In the genomic region with DNA sequence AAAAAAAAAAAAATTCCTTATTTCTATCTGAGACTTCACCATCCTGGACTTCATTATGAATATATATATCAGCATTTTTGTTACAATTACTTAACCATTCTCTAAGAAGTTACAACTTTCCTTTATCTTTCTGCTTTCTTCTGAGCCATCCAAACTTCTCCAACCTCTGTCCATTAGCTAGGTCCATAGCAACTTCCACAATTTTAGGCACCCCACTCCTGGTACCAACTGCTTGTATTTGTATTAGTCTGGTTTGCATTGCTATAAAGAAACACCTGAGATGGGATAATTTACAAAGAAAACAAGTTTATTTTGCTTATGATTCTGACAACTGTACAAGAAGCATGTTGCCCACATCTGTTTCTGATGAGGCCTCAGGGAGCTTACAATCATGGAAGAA, we compare ENCODE assay signal across 28 cellular contexts.
"Had no signal": no experiment of that assay in that cellular context is flagged by ENCODE, and none has a peak within 500 bp of the region (broad histone marks: within the 10 kb centered on the region; RNA-seq: fewer than 3 reads in every experiment).

No MANE protein-coding gene starts in this region.

- H3K4me1 ChIP-seq: neural progenitor cell, parathyroid adenoma, psoas muscle, right lobe of liver, sigmoid colon, stomach, thyroid gland, tibial nerve, upper lobe of right lung, uterus had no signal

- H2AFZ ChIP-seq: neural progenitor cell, parathyroid adenoma had no signal

- H3K4me2 ChIP-seq: neural progenitor cell had no signal

- H3K36me3 Mint-ChIP-seq: stimulated activated effector memory CD8-positive, alpha-beta T cell treated with anti-CD3 and anti-CD28 coated beads, Interleukin-12 subunit alpha, Interleukin-12 subunit beta, amount 100 ng/mL, for 72 hours; stimulated activated naive B cell treated with anti-CD40 and anti-IgM and Interleukin-4, amounts not matched to agents 10 μg/mL and 1 μg/mL and 100 μg/mL, for 72 hours; type B pancreatic cell had no signal

- H3K79me2 ChIP-seq: parathyroid adenoma had no signal

- H3K27ac ChIP-seq: neural progenitor cell, ovary, parathyroid adenoma, psoas muscle, right lobe of liver, sigmoid colon, stomach, thoracic aorta, thyroid gland, tibial nerve, upper lobe of right lung, uterus had no signal

- H3K27ac Mint-ChIP-seq: natural killer cell; nephron; neural progenitor cell; progenitor cell of endocrine pancreas; stimulated activated effector memory CD8-positive, alpha-beta T cell treated with anti-CD3 and anti-CD28 coated beads, Interleukin-12 subunit alpha, Interleukin-12 subunit beta, amount 100 ng/mL, for 72 hours; stimulated activated naive B cell treated with anti-CD40 and anti-IgM and Interleukin-4, amounts not matched to agents 10 μg/mL and 1 μg/mL and 100 μg/mL, for 72 hours; stimulated activated naive CD8-positive, alpha-beta T cell treated with anti-CD3 and anti-CD28 coated beads, Interleukin-15, Interleukin-2, amounts not matched to agents 100 ng/mL and 50 ng/mL, for 24 hours; type B pancreatic cell had no signal

- H3K4me3 Mint-ChIP-seq: natural killer cell; nephron; neural progenitor cell; stimulated activated effector memory CD8-positive, alpha-beta T cell treated with anti-CD3 and anti-CD28 coated beads, Interleukin-12 subunit alpha, Interleukin-12 subunit beta, amount 100 ng/mL, for 72 hours; stimulated activated naive B cell treated with anti-CD40 and anti-IgM and Interleukin-4, amounts not matched to agents 10 μg/mL and 1 μg/mL and 100 μg/mL, for 72 hours; stimulated activated naive CD8-positive, alpha-beta T cell treated with anti-CD3 and anti-CD28 coated beads, Interleukin-15, Interleukin-2, amounts not matched to agents 100 ng/mL and 50 ng/mL, for 24 hours; type B pancreatic cell had no signal

- H3K36me3 ChIP-seq: neural progenitor cell, ovary, right lobe of liver, sigmoid colon, stomach, thoracic aorta, thyroid gland, tibial nerve, upper lobe of right lung, uterus had no signal

- H3K27me3 Mint-ChIP-seq: progenitor cell of endocrine pancreas; stimulated activated naive B cell treated with anti-CD40 and anti-IgM and Interleukin-4, amounts not matched to agents 10 μg/mL and 1 μg/mL and 100 μg/mL, for 72 hours; stimulated activated naive CD8-positive, alpha-beta T cell treated with anti-CD3 and anti-CD28 coated beads, Interleukin-15, Interleukin-2, amounts not matched to agents 100 ng/mL and 50 ng/mL, for 24 hours; type B pancreatic cell had no signal

- FAIRE-seq: small intestine had no signal

- ATAC-seq: natural killer cell; psoas muscle; right cardiac atrium; right lobe of liver; stimulated activated effector memory CD8-positive, alpha-beta T cell treated with anti-CD3 and anti-CD28 coated beads, Interleukin-12 subunit alpha, Interleukin-12 subunit beta, amount 100 ng/mL, for 72 hours; stimulated activated naive B cell treated with anti-CD40 and anti-IgM and Interleukin-4, amounts not matched to agents 10 μg/mL and 1 μg/mL and 100 μg/mL, for 72 hours; upper lobe of right lung had no signal

- H3K9ac ChIP-seq: neural progenitor cell, parathyroid adenoma had no signal

- DNase-seq: natural killer cell; occipital lobe; ovary; posterior cingulate gyrus; psoas muscle; right cardiac atrium; right lobe of liver; sigmoid colon; small intestine; stimulated activated CD4-positive, alpha-beta T cell treated with anti-CD3 and anti-CD28 coated beads, Interleukin-15, amount 100 ng/mL, for 24 hours; stimulated activated CD4-positive, alpha-beta T cell treated with anti-CD3 and anti-CD28 coated beads, Interleukin-2, amount 100 ng/mL, for 24 hours; stimulated activated CD4-positive, alpha-beta T cell treated with anti-CD3 and anti-CD28 coated beads, Interleukin-2, amount 100 ng/mL, for 48 hours; stimulated activated CD4-positive, alpha-beta T cell treated with anti-CD3 and anti-CD28 coated beads, Interleukin-4, amount 100 ng/mL, for 24 hours; stimulated activated naive B cell treated with anti-CD40 and anti-IgM and Interleukin-4, amounts not matched to agents 10 μg/mL and 1 μg/mL and 100 μg/mL, for 72 hours; stimulated activated naive CD4-positive, alpha-beta T cell treated with Interleukin-2 at 50 U/mL for 16 hours; stomach; thyroid gland; upper lobe of right lung; uterus had no signal

- H3K9me3 ChIP-seq: ovary, psoas muscle, right lobe of liver, thyroid gland, uterus had no signal

- H3K4me1 Mint-ChIP-seq: natural killer cell; nephron; neural progenitor cell; stimulated activated effector memory CD8-positive, alpha-beta T cell treated with anti-CD3 and anti-CD28 coated beads, Interleukin-12 subunit alpha, Interleukin-12 subunit beta, amount 100 ng/mL, for 72 hours; stimulated activated naive B cell treated with anti-CD40 and anti-IgM and Interleukin-4, amounts not matched to agents 10 μg/mL and 1 μg/mL and 100 μg/mL, for 72 hours had no signal

- H3K27me3 ChIP-seq: neural progenitor cell, ovary, right lobe of liver, sigmoid colon, stomach, thyroid gland, tibial nerve, upper lobe of right lung, uterus had no signal

- H3K4me3 ChIP-seq: neural progenitor cell, ovary, psoas muscle, right lobe of liver, sigmoid colon, stomach, thoracic aorta, thyroid gland, tibial nerve, upper lobe of right lung, uterus had no signal
